In the genomic region with DNA sequence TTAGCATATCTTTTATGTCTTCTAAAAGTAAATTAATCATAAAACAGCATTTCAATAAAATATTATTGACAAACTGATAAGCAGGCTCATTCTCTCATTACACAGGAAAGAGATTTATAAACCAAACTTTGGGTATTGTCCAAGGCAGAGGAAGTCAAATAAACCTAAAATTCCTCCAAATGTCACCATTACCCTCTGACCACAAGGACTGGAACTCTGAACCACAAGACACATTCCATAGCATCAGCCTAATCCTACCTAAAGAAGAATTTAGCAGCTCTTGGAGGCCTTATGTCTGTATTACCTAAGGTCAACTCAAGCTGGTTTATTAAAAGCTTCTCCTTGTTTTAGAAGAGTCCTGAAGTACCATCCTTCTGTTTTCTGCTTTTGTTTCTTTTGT, we compare ENCODE assay signal across 22 cellular contexts.
"Had no signal": no experiment of that assay in that cellular context is flagged by ENCODE, and none has a peak within 500 bp of the region (broad histone marks: within the 10 kb centered on the region; RNA-seq: fewer than 3 reads in every experiment).

No MANE protein-coding gene starts in this region.

- H3K4me3 ChIP-seq: coronary artery, lower lobe of right lung, right lobe of liver, suprapubic skin, upper lobe of left lung had no signal

- ATAC-seq: activated CD8-positive, alpha-beta memory T cell treated with anti-CD3 and anti-CD28 coated beads, Interleukin-2, amount 10 ng/mL, durations not matched to agents 7 days and 5 days; activated T-cell treated with anti-CD3 and anti-CD28 coated beads, Interleukin-2, amount 50 U/mL, for 4 hours; lower lobe of right lung; natural killer cell; right lobe of liver had no signal

- H3K27ac Mint-ChIP-seq: activated CD8-positive, alpha-beta memory T cell treated with anti-CD3 and anti-CD28 coated beads, Interleukin-2, amount 10 ng/mL, durations not matched to agents 7 days and 5 days; activated naive CD8-positive, alpha-beta T cell treated with anti-CD3 and anti-CD28 coated beads for 36 hours; natural killer cell; progenitor cell of endocrine pancreas; T-helper 2 cell treated with Interferon-gamma antibody and Interleukin-4, amounts not matched to agents 5 μg/mL and 100 μg/mL, for 36 hours had no signal

- H3K27ac ChIP-seq: coronary artery, lower lobe of right lung, right lobe of liver, suprapubic skin, upper lobe of left lung had no signal

- H3K9me3 Mint-ChIP-seq: activated naive CD8-positive, alpha-beta T cell treated with anti-CD3 and anti-CD28 coated beads for 36 hours; activated T-cell treated with anti-CD3 and anti-CD28 coated beads, Interleukin-2, amount 50 U/mL, for 4 hours; T-helper 2 cell treated with Interferon-gamma antibody and Interleukin-4, amounts not matched to agents 5 μg/mL and 100 μg/mL, for 36 hours had no signal

- H3K9me3 ChIP-seq: lower lobe of right lung, right lobe of liver, suprapubic skin, upper lobe of left lung had no signal

- H3K36me3 ChIP-seq: lower lobe of right lung, right lobe of liver, suprapubic skin, upper lobe of left lung had no signal

- DNase-seq: activated CD4-positive, alpha-beta T cell treated with anti-CD3 and anti-CD28 coated beads, Interleukin-2, amount 50 U/mL, for 48 hours; activated CD4-positive, CD25-positive, alpha-beta regulatory T cell treated with anti-CD3 and anti-CD28 coated beads, Interleukin-2, amount 50 U/mL, for 72 hours; activated CD8-positive, alpha-beta memory T cell treated with anti-CD3 and anti-CD28 coated beads, Interleukin-2, amount 10 ng/mL, durations not matched to agents 7 days and 5 days; activated gamma-delta T cell; activated naive CD8-positive, alpha-beta T cell treated with anti-CD3 and anti-CD28 coated beads for 36 hours; activated T-cell treated with anti-CD3 and anti-CD28 coated beads, Interleukin-2, amount 50 U/mL, for 4 hours; anterior cingulate cortex; caudate nucleus; effector CD8-positive, alpha-beta T cell; hippocampal formation; lower lobe of right lung; natural killer cell; occipital lobe; right lobe of liver; stimulated activated CD4-positive, alpha-beta T cell treated with anti-CD3 and anti-CD28 coated beads, Interleukin-2, amount 100 ng/mL, for 24 hours; stimulated activated naive CD4-positive, alpha-beta T cell; SW 1271; upper lobe of left lung had no signal

- H3K4me1 Mint-ChIP-seq: activated CD8-positive, alpha-beta memory T cell treated with anti-CD3 and anti-CD28 coated beads, Interleukin-2, amount 10 ng/mL, durations not matched to agents 7 days and 5 days; activated naive CD8-positive, alpha-beta T cell treated with anti-CD3 and anti-CD28 coated beads for 36 hours; natural killer cell had no signal

- H3K4me1 ChIP-seq: lower lobe of right lung, right lobe of liver, suprapubic skin, upper lobe of left lung had no signal

- H3K27me3 Mint-ChIP-seq: activated CD8-positive, alpha-beta memory T cell treated with anti-CD3 and anti-CD28 coated beads, Interleukin-2, amount 10 ng/mL, durations not matched to agents 7 days and 5 days; activated naive CD8-positive, alpha-beta T cell treated with anti-CD3 and anti-CD28 coated beads for 36 hours; progenitor cell of endocrine pancreas had no signal

- H3K27me3 ChIP-seq: right lobe of liver, suprapubic skin, upper lobe of left lung had no signal

- H3K4me3 Mint-ChIP-seq: activated CD8-positive, alpha-beta memory T cell treated with anti-CD3 and anti-CD28 coated beads, Interleukin-2, amount 10 ng/mL, durations not matched to agents 7 days and 5 days; activated naive CD8-positive, alpha-beta T cell treated with anti-CD3 and anti-CD28 coated beads for 36 hours; activated T-cell treated with anti-CD3 and anti-CD28 coated beads, Interleukin-2, amount 50 U/mL, for 4 hours; natural killer cell; T-helper 2 cell treated with Interferon-gamma antibody and Interleukin-4, amounts not matched to agents 5 μg/mL and 100 μg/mL, for 36 hours had no signal
